In genomic region chr6:44256291-44257006, GRCh38 we compare ENCODE assay signal across 8 cellular contexts. TPM values are rescaled to one million over a fixed set of nuclear protein-coding genes. Genes with fewer than 3 reads are reported as not detected.
DNase-seq lines count a peak whose midpoint lies in the region; ATAC-seq and TF ChIP-seq lines count a peak whose summit lies in the region.

No MANE protein-coding gene starts in this region.

- ATAC-seq in activated CD4-positive, alpha-beta T cell treated with anti-CD3 and anti-CD28 coated beads for 36 hours: no peak
- ATAC-seq in effector memory CD8-positive, alpha-beta T cell (replicated peaks): peak; percentile 9
- no peak for ATAC-seq in GM21390 (IDR thresholded peaks at IDR 0.05; ENCODE audit: unreplicated experiment)

- H3K9me2 ChIP-seq in SK-N-SH (no peaks in the 10 kb centered on the region), neural cell (ENCODE audit: insufficient read depth, low read length) (no peaks in the 10 kb centered on the region)

- 14% methylated on average over 14 of the region's 25 CpGs for WGBS in SK-N-SH (ENCODE audit: low lambda C conversion rate)

- CTCF ChIA-PET in activated CD4-positive, alpha-beta T cell treated with anti-CD3 and anti-CD28 coated beads for 36 hours (lab: Charles Lee): interaction anchor here (0.5 to 3.1 kb wide), 26 partner anchors 8 to 182 kb away, joined by 3 to 40 read pairs (median 4); partner anchors contain the start of genes AARS2, HSP90AB1 and SLC29A1
- CTCF ChIA-PET in SK-N-SH (lab: Yijun Ruan, JAX): interaction anchor here (0.6 to 7.1 kb wide), 31 partner anchors 10 to 198 kb away, joined by 3 to 90 read pairs (median 4); partner anchors contain the start of genes AARS2, HSP90AB1, NFKBIE and SPATS1

- H3K4me1 Mint-ChIP-seq in activated CD4-positive, alpha-beta T cell treated with anti-CD3 and anti-CD28 coated beads for 36 hours: peaks cover 60% of the 10 kb centered on the region
- H3K4me1 Mint-ChIP-seq in effector memory CD8-positive, alpha-beta T cell (ENCODE audit: low read depth in 2 of 2): peaks cover 52 to 59% of the 10 kb centered on the region in 2 donors

- intact Hi-C loops in activated CD4-positive, alpha-beta T cell treated with anti-CD3 and anti-CD28 coated beads for 36 hours (cut with DNase I, micrococcal nuclease): loop anchor here (1.0 to 2.0 kb wide), 5 partner anchors 9 to 160 kb away; partner anchors contain the start of genes HSP90AB1 (in 2 of the 2), NFKBIE (in 2 of the 2) and SLC29A1 (in 1 of the 2)

- peak overlapping the region; percentile 94 for H3K4me2 ChIP-seq in SK-N-SH
- H3K4me2 ChIP-seq in neural cell (ENCODE audit: low read length): peak overlapping the region; percentile 94

- H3K27ac ChIP-seq in SK-N-SH (ENCODE audit: low read depth in 2 of 2, low read length in 1 of 2) (peak overlapping the region; percentile 73 to 91), neural cell (ENCODE audit: low read length) (peak overlapping the region; percentile 86)

- H2AFZ ChIP-seq in SK-N-SH (ENCODE audit: low read depth): no peak overlapping the region
- H2AFZ ChIP-seq in neural cell (ENCODE audit: low read depth, low read length): peak overlapping the region; percentile 94

- TF ChIP-seq EP300 in SK-N-SH (IDR thresholded peaks at IDR 0.05; ENCODE audit: borderline replicate concordance in 1 of 2, low read depth in 1 of 2, low read length in 1 of 2) (no peak), neural cell (conservative IDR thresholded peaks at IDR 0.05; ENCODE audit: poor library complexity, severe bottlenecking) (no peak)

- TF ChIP-seq RAD21 in SK-N-SH (IDR thresholded peaks at IDR 0.05; ENCODE audit: low read length) (no peak), neural cell (conservative IDR thresholded peaks at IDR 0.05) (no peak)

- no peaks in the 10 kb centered on the region for H3K9me3 Mint-ChIP-seq in activated CD4-positive, alpha-beta T cell treated with anti-CD3 and anti-CD28 coated beads for 36 hours (ENCODE audit: low read depth)
- no peaks in the 10 kb centered on the region for H3K9me3 Mint-ChIP-seq in effector memory CD8-positive, alpha-beta T cell

- peak overlapping the region; percentile 90 for H3K27ac Mint-ChIP-seq in activated CD4-positive, alpha-beta T cell treated with anti-CD3 and anti-CD28 coated beads for 36 hours
- peak overlapping the region; percentile 79 to 83 for H3K27ac Mint-ChIP-seq in effector memory CD8-positive, alpha-beta T cell

- H4K20me1 ChIP-seq in SK-N-SH (ENCODE audit: insufficient read depth) (peaks cover 52% of the 10 kb centered on the region), neural cell (ENCODE audit: insufficient read depth) (no peaks in the 10 kb centered on the region)

- peaks cover 55% of the 10 kb centered on the region for H3K36me3 Mint-ChIP-seq in activated CD4-positive, alpha-beta T cell treated with anti-CD3 and anti-CD28 coated beads for 36 hours (ENCODE audit: low read depth)
- H3K36me3 Mint-ChIP-seq in effector memory CD8-positive, alpha-beta T cell (ENCODE audit: insufficient read depth): peaks cover 86% of the 10 kb centered on the region

- H3K27me3 ChIP-seq in SK-N-SH (ENCODE audit: insufficient read depth) (no peaks in the 10 kb centered on the region), neural cell (ENCODE audit: insufficient read depth, low read depth, low read length) (no peaks in the 10 kb centered on the region)

- peak overlapping the region; percentile 83 for H3K4me3 Mint-ChIP-seq in activated CD4-positive, alpha-beta T cell treated with anti-CD3 and anti-CD28 coated beads for 36 hours
- peak overlapping the region; percentile 76 to 87 for H3K4me3 Mint-ChIP-seq in effector memory CD8-positive, alpha-beta T cell

- TF ChIP-seq CTCF in SK-N-SH (IDR thresholded peaks at IDR 0.05) (no peak), neural cell (IDR thresholded peaks at IDR 0.05; ENCODE audit: poor library complexity, severe bottlenecking) (no peak)

- H3K27me3 Mint-ChIP-seq in activated CD4-positive, alpha-beta T cell treated with anti-CD3 and anti-CD28 coated beads for 36 hours: no peaks in the 10 kb centered on the region
- H3K27me3 Mint-ChIP-seq in effector memory CD8-positive, alpha-beta T cell: no peaks in the 10 kb centered on the region

- DNase-seq in activated CD4-positive, alpha-beta T cell treated with anti-CD3 and anti-CD28 coated beads for 36 hours: no peak
- DNase-seq in activated CD4-positive, alpha-beta T cell treated with anti-CD3 and anti-CD28 coated beads, Interleukin-2, amount 50 U/mL, for 48 hours: no peak
- no peak for DNase-seq in SK-N-SH
- no peak for DNase-seq in effector memory CD8-positive, alpha-beta T cell
- no peak for DNase-seq in iPS-NIHi7 (ENCODE audit: extremely low spot score)
- DNase-seq in NCI-H146 (lab: John Stamatoyannopoulos, UW): no peak

- POLR2A ChIA-PET in activated CD4-positive, alpha-beta T cell treated with anti-CD3 and anti-CD28 coated beads for 36 hours (lab: Charles Lee): interaction anchor here (0.7 to 4.3 kb wide), 5 partner anchors 10 to 83 kb away, joined by 3 to 70 read pairs (median 4); partner anchors contain the start of genes HSP90AB1 and SLC29A1
- POLR2A ChIA-PET in SK-N-SH (lab: Yijun Ruan, JAX): interaction anchor here (0.6 to 3.8 kb wide), 14 partner anchors 10 to 487 kb away, joined by 3 to 98 read pairs (median 4); partner anchors contain the start of genes AARS2, CDC5L, HSP90AB1 and SLC29A1

- H3F3A ChIP-seq in SK-N-SH (replicated peaks; ENCODE audit: insufficient read depth) (peaks cover 50% of the 10 kb centered on the region), neural cell (ENCODE audit: insufficient read depth, low read length, poor library complexity, severe bottlenecking) (no peaks in the 10 kb centered on the region)

- H3K9me3 ChIP-seq in SK-N-SH (no peaks in the 10 kb centered on the region), neural cell (ENCODE audit: low read length) (no peaks in the 10 kb centered on the region)

- H3K9ac ChIP-seq in SK-N-SH: peak overlapping the region; percentile 95
- H3K9ac ChIP-seq in neural cell (ENCODE audit: low read length): peak overlapping the region; percentile 96

- H3K4me3 ChIP-seq in SK-N-SH (ENCODE audit: low read depth in 2 of 2, low read length in 1 of 2): peak overlapping the region; percentile 94 to 96
- H3K4me3 ChIP-seq in neural cell (ENCODE audit: low read length): peak overlapping the region; percentile 98

- H3K36me3 ChIP-seq in SK-N-SH (replicated peaks in 1 of 2; ENCODE audit: control insufficient read depth in 1 of 2, insufficient read depth in 2 of 2, low read length in 1 of 2) (peaks cover 32 to 51% of the 10 kb centered on the region in 2 experiments), neural cell (ENCODE audit: insufficient read depth, low read length) (peaks cover 6% of the 10 kb centered on the region)

- H3K4me1 ChIP-seq in SK-N-SH (ENCODE audit: control insufficient read depth in 1 of 2, insufficient read depth in 2 of 2, low read depth in 1 of 2, low read length in 1 of 2): peaks cover 0 to 37% of the 10 kb centered on the region in 2 experiments; a peak in 1 of 4 replicates

- H3K79me2 ChIP-seq in SK-N-SH (ENCODE audit: insufficient read depth) (peaks cover 51% of the 10 kb centered on the region), neural cell (replicated peaks; ENCODE audit: insufficient read depth, low read length) (peaks cover 27% of the 10 kb centered on the region)

TF ChIP-seq in SK-N-SH, 30 proteins besides CTCF, POLR2A, EP300 and RAD21 (continues in another document):
- TF ChIP-seq RFX5 (IDR thresholded peaks at IDR 0.05; ENCODE audit: low read length) (no peak), POLR2AphosphoS5 (IDR thresholded peaks at IDR 0.05; ENCODE audit: low read depth, low read length) (no peak; the same call in 1 of the 2 replicates)

TF ChIP-seq in neural cell, 6 proteins besides CTCF, POLR2A, EP300 and RAD21 (continues in another document):
- no peak for TF ChIP-seq POLR2AphosphoS5 (IDR thresholded peaks at IDR 0.05)

RNA-seq across cellular contexts. Expression of gene SLC35B2, which starts 0.9 kb away (rescaled TPM):
- total RNA-seq in activated CD4-positive, alpha-beta T cell treated with anti-CD3 and anti-CD28 coated beads for 36 hours: 10 to 100 TPM; 14.1 TPM
- polyA plus RNA-seq in SK-N-SH (2012; rRNA removed): 125 and 163 TPM in 2 replicates
- 69.7 and 109 TPM in 2 replicates for polyA plus RNA-seq in SK-N-SH (2012; cell fraction: cytosol; rRNA removed)
- 108 and 123 TPM in 2 replicates for polyA plus RNA-seq in SK-N-SH (2012; cell fraction: nucleus; rRNA removed)
- 44.5 and 64.9 TPM in 2 replicates for polyA plus RNA-seq in neural cell
- 33.5 and 42.1 TPM in 2 replicates for polyA minus RNA-seq in neural cell

RNA-seq across cellular contexts. Expression of gene NFKBIE, which starts 8.9 kb away (rescaled TPM):
- total RNA-seq in activated CD4-positive, alpha-beta T cell treated with anti-CD3 and anti-CD28 coated beads for 36 hours: 10 to 100 TPM; 17.2 to 19.9 TPM
- polyA plus RNA-seq in SK-N-SH (2012; rRNA removed) (5.8 and 6.4 TPM in 2 replicates), neural cell (15.1 and 16.8 TPM in 2 replicates)
- polyA plus RNA-seq in SK-N-SH (2012; cell fraction: cytosol; rRNA removed): 4.0 and 4.4 TPM in 2 replicates
- 7.8 and 12.0 TPM in 2 replicates for polyA plus RNA-seq in SK-N-SH (2012; cell fraction: nucleus; rRNA removed)
- polyA minus RNA-seq in neural cell: 12.7 and 13.7 TPM in 2 replicates

RNA-seq across cellular contexts. Expression of gene HSP90AB1, which starts 9.5 kb away (rescaled TPM):
- 1,000 to 10,000 TPM; 2,120 to 2,263 TPM for total RNA-seq in activated CD4-positive, alpha-beta T cell treated with anti-CD3 and anti-CD28 coated beads for 36 hours
- polyA plus RNA-seq in SK-N-SH (2012; rRNA removed) (843 and 1,069 TPM in 2 replicates), neural cell (485 and 522 TPM in 2 replicates)
- 915 and 1,057 TPM in 2 replicates for polyA plus RNA-seq in SK-N-SH (2012; cell fraction: cytosol; rRNA removed)
- 744 and 797 TPM in 2 replicates for polyA plus RNA-seq in SK-N-SH (2012; cell fraction: nucleus; rRNA removed)
- polyA minus RNA-seq in neural cell: 358 and 429 TPM in 2 replicates

RNA-seq across cellular contexts. Expression of gene TMEM151B, which starts 13.8 kb away (rescaled TPM):
- total RNA-seq in activated CD4-positive, alpha-beta T cell treated with anti-CD3 and anti-CD28 coated beads for 36 hours: under 1 TPM in 1 of 2 experiments, not detected in 1; 0.09 TPM
- polyA plus RNA-seq in SK-N-SH (2012; rRNA removed): 0.05 and 0.10 TPM in 2 replicates
- polyA plus RNA-seq in SK-N-SH (2012; cell fraction: cytosol; rRNA removed): 0.08 and 0.18 TPM in 2 replicates
- 0.32 and 0.50 TPM in 2 replicates for polyA plus RNA-seq in SK-N-SH (2012; cell fraction: nucleus; rRNA removed)
- polyA plus RNA-seq in neural cell: 66.0 and 82.1 TPM in 2 replicates
- 75.7 and 87.6 TPM in 2 replicates for polyA minus RNA-seq in neural cell

RNA-seq across cellular contexts. Expression of gene SLC29A1, which starts 33.1 kb away (rescaled TPM):
- total RNA-seq in activated CD4-positive, alpha-beta T cell treated with anti-CD3 and anti-CD28 coated beads for 36 hours: 10 to 100 TPM; 59.8 to 98.3 TPM
- 44.5 and 49.7 TPM in 2 replicates for polyA plus RNA-seq in SK-N-SH (2012; rRNA removed)
- 23.7 and 34.3 TPM in 2 replicates for polyA plus RNA-seq in SK-N-SH (2012; cell fraction: cytosol; rRNA removed)
- 72.9 and 74.9 TPM in 2 replicates for polyA plus RNA-seq in SK-N-SH (2012; cell fraction: nucleus; rRNA removed)
- polyA plus RNA-seq in neural cell: 18.9 and 29.5 TPM in 2 replicates
- polyA minus RNA-seq in neural cell: 11.7 and 12.7 TPM in 2 replicates
